In genomic region chr17:65005858-65006257, GRCh38 we compare ENCODE assay signal across 1 cellular context.
TF ChIP-seq lines count a peak whose summit lies in the region.

No MANE protein-coding gene starts in this region.

TF ChIP-seq in GM12878, 131 proteins besides CTCF, POLR2A, EP300 and RAD21 (continued from another document):
- TF ChIP-seq BCLAF1 (IDR thresholded peaks at IDR 0.05) (no peak), ZBTB33 (IDR thresholded peaks at IDR 0.05) (no peak), BACH1 (IDR thresholded peaks at IDR 0.05; ENCODE audit: borderline replicate concordance) (no peak), MLLT1 (IDR thresholded peaks at IDR 0.05) (0 out of 2 replicates have a peak, but pooled peaks have one; percentile 54), EGR1 (IDR thresholded peaks at IDR 0.05; ENCODE audit: borderline replicate concordance in 1 of 2, low read depth in 2 of 2, low read length in 2 of 2) (no peak), SUZ12 (IDR thresholded peaks at IDR 0.05; ENCODE audit: unreplicated experiment) (no peak), MTA3 (IDR thresholded peaks at IDR 0.05; ENCODE audit: borderline replicate concordance, low read length) (no peak), ZNF384 (IDR thresholded peaks at IDR 0.05; ENCODE audit: borderline replicate concordance, low read depth, low read length) (no peak), PML (IDR thresholded peaks at IDR 0.05; ENCODE audit: low read length) (no peak), RELB (IDR thresholded peaks at IDR 0.05; ENCODE audit: low read depth) (0 out of 2 replicates have a peak, but pooled peaks have one; percentile 32), ZNF217 (IDR thresholded peaks at IDR 0.05) (0 out of 2 replicates have a peak, but pooled peaks have one; percentile 25), WRNIP1 (IDR thresholded peaks at IDR 0.05; ENCODE audit: borderline replicate concordance, low read depth, low read length) (no peak), SRF (IDR thresholded peaks at IDR 0.05; ENCODE audit: low read depth in 2 of 2, low read length in 2 of 2) (no peak), RB1 (IDR thresholded peaks at IDR 0.05; ENCODE audit: borderline replicate concordance) (no peak), NR2F1 (conservative IDR thresholded peaks at IDR 0.05) (peak; percentile 46; the same call in 1 of the 2 replicates), YBX1 (IDR thresholded peaks at IDR 0.05) (no peak)
- TF ChIP-seq, protein P1, sequence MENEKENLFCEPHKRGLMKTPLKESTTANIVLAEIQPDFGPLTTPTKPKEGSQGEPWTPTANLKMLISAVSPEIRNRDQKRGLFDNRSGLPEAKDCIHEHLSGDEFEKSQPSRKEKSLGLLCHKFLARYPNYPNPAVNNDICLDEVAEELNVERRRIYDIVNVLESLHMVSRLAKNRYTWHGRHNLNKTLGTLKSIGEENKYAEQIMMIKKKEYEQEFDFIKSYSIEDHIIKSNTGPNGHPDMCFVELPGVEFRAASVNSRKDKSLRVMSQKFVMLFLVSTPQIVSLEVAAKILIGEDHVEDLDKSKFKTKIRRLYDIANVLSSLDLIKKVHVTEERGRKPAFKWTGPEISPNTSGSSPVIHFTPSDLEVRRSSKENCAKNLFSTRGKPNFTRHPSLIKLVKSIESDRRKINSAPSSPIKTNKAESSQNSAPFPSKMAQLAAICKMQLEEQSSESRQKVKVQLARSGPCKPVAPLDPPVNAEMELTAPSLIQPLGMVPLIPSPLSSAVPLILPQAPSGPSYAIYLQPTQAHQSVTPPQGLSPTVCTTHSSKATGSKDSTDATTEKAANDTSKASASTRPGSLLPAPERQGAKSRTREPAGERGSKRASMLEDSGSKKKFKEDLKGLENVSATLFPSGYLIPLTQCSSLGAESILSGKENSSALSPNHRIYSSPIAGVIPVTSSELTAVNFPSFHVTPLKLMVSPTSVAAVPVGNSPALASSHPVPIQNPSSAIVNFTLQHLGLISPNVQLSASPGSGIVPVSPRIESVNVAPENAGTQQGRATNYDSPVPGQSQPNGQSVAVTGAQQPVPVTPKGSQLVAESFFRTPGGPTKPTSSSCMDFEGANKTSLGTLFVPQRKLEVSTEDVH (IDR thresholded peaks at IDR 0.05; ENCODE audit: low read depth, partially characterized antibody) = no peak
- TF ChIP-seq, protein P2, sequence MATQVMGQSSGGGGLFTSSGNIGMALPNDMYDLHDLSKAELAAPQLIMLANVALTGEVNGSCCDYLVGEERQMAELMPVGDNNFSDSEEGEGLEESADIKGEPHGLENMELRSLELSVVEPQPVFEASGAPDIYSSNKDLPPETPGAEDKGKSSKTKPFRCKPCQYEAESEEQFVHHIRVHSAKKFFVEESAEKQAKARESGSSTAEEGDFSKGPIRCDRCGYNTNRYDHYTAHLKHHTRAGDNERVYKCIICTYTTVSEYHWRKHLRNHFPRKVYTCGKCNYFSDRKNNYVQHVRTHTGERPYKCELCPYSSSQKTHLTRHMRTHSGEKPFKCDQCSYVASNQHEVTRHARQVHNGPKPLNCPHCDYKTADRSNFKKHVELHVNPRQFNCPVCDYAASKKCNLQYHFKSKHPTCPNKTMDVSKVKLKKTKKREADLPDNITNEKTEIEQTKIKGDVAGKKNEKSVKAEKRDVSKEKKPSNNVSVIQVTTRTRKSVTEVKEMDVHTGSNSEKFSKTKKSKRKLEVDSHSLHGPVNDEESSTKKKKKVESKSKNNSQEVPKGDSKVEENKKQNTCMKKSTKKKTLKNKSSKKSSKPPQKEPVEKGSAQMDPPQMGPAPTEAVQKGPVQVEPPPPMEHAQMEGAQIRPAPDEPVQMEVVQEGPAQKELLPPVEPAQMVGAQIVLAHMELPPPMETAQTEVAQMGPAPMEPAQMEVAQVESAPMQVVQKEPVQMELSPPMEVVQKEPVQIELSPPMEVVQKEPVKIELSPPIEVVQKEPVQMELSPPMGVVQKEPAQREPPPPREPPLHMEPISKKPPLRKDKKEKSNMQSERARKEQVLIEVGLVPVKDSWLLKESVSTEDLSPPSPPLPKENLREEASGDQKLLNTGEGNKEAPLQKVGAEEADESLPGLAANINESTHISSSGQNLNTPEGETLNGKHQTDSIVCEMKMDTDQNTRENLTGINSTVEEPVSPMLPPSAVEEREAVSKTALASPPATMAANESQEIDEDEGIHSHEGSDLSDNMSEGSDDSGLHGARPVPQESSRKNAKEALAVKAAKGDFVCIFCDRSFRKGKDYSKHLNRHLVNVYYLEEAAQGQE (IDR thresholded peaks at IDR 0.05; ENCODE audit: low read depth, low read length) = no peak
- TF ChIP-seq, protein P3, sequence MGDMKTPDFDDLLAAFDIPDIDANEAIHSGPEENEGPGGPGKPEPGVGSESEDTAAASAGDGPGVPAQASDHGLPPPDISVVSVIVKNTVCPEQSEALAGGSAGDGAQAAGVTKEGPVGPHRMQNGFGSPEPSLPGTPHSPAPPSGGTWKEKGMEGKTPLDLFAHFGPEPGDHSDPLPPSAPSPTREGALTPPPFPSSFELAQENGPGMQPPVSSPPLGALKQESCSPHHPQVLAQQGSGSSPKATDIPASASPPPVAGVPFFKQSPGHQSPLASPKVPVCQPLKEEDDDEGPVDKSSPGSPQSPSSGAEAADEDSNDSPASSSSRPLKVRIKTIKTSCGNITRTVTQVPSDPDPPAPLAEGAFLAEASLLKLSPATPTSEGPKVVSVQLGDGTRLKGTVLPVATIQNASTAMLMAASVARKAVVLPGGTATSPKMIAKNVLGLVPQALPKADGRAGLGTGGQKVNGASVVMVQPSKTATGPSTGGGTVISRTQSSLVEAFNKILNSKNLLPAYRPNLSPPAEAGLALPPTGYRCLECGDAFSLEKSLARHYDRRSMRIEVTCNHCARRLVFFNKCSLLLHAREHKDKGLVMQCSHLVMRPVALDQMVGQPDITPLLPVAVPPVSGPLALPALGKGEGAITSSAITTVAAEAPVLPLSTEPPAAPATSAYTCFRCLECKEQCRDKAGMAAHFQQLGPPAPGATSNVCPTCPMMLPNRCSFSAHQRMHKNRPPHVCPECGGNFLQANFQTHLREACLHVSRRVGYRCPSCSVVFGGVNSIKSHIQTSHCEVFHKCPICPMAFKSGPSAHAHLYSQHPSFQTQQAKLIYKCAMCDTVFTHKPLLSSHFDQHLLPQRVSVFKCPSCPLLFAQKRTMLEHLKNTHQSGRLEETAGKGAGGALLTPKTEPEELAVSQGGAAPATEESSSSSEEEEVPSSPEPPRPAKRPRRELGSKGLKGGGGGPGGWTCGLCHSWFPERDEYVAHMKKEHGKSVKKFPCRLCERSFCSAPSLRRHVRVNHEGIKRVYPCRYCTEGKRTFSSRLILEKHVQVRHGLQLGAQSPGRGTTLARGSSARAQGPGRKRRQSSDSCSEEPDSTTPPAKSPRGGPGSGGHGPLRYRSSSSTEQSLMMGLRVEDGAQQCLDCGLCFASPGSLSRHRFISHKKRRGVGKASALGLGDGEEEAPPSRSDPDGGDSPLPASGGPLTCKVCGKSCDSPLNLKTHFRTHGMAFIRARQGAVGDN (IDR thresholded peaks at IDR 0.05) = peak; percentile 57; the same call in 1 of the 2 replicates
